Comparison of ENCODE assay signal across 2 cellular contexts in genomic region chr3:123137001-123137400, GRCh38.
TF ChIP-seq lines count a peak whose summit lies in the region.

No MANE protein-coding gene starts in this region.

TF ChIP-seq in SK-N-SH, 30 proteins besides CTCF, POLR2A, EP300 and RAD21 (continued from another document):
- TF ChIP-seq USF2 (IDR thresholded peaks at IDR 0.05; ENCODE audit: borderline replicate concordance, low read depth, low read length) (no peak), FOXJ3 (CRISPR knock-in tag; IDR thresholded peaks at IDR 0.05) (no peak), GABPA (IDR thresholded peaks at IDR 0.05; ENCODE audit: low read depth) (no peak), USF1 (IDR thresholded peaks at IDR 0.05; ENCODE audit: borderline replicate concordance, low read depth) (no peak), RXRA (IDR thresholded peaks at IDR 0.05; ENCODE audit: borderline replicate concordance, low read depth) (no peak), TCF12 (IDR thresholded peaks at IDR 0.05) (no peak), MEF2A (IDR thresholded peaks at IDR 0.05; ENCODE audit: borderline replicate concordance, low read depth) (no peak), IRF3 (IDR thresholded peaks at IDR 0.05; ENCODE audit: low read depth, low read length) (no peak), GATA2 (CRISPR knock-in tag; IDR thresholded peaks at IDR 0.05) (peak; percentile 28; the same call in 1 of the 2 replicates)
TF ChIP-seq in SK-N-SH: peak in this region for 4.

TF ChIP-seq in endothelial cell of umbilical vein, 7 proteins besides CTCF, POLR2A, EP300 and RAD21 (continued from another document):
- no peak for TF ChIP-seq MYC (IDR thresholded peaks at IDR 0.05; ENCODE audit: low read depth, low read length)
- TF ChIP-seq EZH2 (IDR thresholded peaks at IDR 0.05; ENCODE audit: borderline replicate concordance, low read depth, low read length, severe bottlenecking), result no peak
TF ChIP-seq in endothelial cell of umbilical vein: peak in this region for 0.
